In genomic region chr6:11592289-11592906, GRCh38 we compare ENCODE assay signal across 22 cellular contexts. TPM values are rescaled to one million over a fixed set of nuclear protein-coding genes. Genes with fewer than 3 reads are reported as not detected.
DNase-seq lines count a peak whose midpoint lies in the region; FAIRE-seq and TF ChIP-seq lines count a peak whose summit lies in the region.
"Had no signal": no experiment of that assay in that cellular context is flagged by ENCODE, and none has a peak within 500 bp of the region (broad histone marks: within the 10 kb centered on the region; RNA-seq: fewer than 3 reads in every experiment).

No MANE protein-coding gene starts in this region.

- no peak overlapping the region for H2BK12ac ChIP-seq in mesenchymal stem cell (ENCODE audit: low read length in 2 of 2)

- H2BK15ac ChIP-seq in mesenchymal stem cell (ENCODE audit: low read depth, poor library complexity, severe bottlenecking), result peak overlapping the region; percentile 13

- no peak overlapping the region for H2BK5ac ChIP-seq in mesenchymal stem cell (ENCODE audit: low read depth, low read length, poor library complexity, severe bottlenecking)

- peak overlapping the region; percentile 46 for H2AK5ac ChIP-seq in mesenchymal stem cell (ENCODE audit: low read length, severe bottlenecking)

- H3K36me3 ChIP-seq in mesenchymal stem cell (ENCODE audit: control insufficient read depth in 1 of 2, insufficient read depth in 2 of 2, low read depth in 1 of 2, low read length in 2 of 2), result no peaks in the 10 kb centered on the region
- no peaks in the 10 kb centered on the region for H3K36me3 ChIP-seq in skeletal muscle tissue (ENCODE audit: control insufficient read depth in 3 of 3, insufficient read depth in 3 of 3, low read length in 3 of 3)
- H3K36me3 ChIP-seq: upper lobe of right lung had no signal

- no peaks in the 10 kb centered on the region for H3K27me3 ChIP-seq in mesenchymal stem cell (ENCODE audit: control insufficient read depth in 1 of 2, insufficient read depth in 1 of 2, low read length in 2 of 2)
- no peaks in the 10 kb centered on the region for H3K27me3 ChIP-seq in skeletal muscle tissue (ENCODE audit: control insufficient read depth in 3 of 3, insufficient read depth in 3 of 3, low read length in 3 of 3)
- H3K27me3 ChIP-seq: upper lobe of right lung had no signal

- H3K4me3 ChIP-seq in fibroblast of villous mesenchyme (ENCODE audit: low read depth, low read length) (no peak overlapping the region), mesenchymal stem cell (ENCODE audit: insufficient read depth in 1 of 2, low read depth in 1 of 2, low read length in 2 of 2) (no peak overlapping the region), skeletal muscle tissue (ENCODE audit: low read length in 3 of 3) (no peak overlapping the region)
- H3K4me3 ChIP-seq: upper lobe of right lung had no signal

- H3K9me3 ChIP-seq in mesenchymal stem cell (ENCODE audit: control insufficient read depth, low read length), result no peaks in the 10 kb centered on the region
- no peaks in the 10 kb centered on the region for H3K9me3 ChIP-seq in skeletal muscle tissue (ENCODE audit: control insufficient read depth in 3 of 3, low read length in 3 of 3)
- H3K9me3 ChIP-seq: upper lobe of right lung had no signal

- H4K8ac ChIP-seq in mesenchymal stem cell (ENCODE audit: low read length), result peak overlapping the region; percentile 61

- H4K91ac ChIP-seq in mesenchymal stem cell (ENCODE audit: low read length), result no peak overlapping the region

- H3K4ac ChIP-seq in mesenchymal stem cell (ENCODE audit: low read depth in 1 of 2, low read length in 2 of 2), result no peak overlapping the region

- no peak for TF ChIP-seq CTCF in fibroblast of villous mesenchyme (IDR thresholded peaks at IDR 0.05; ENCODE audit: insufficient read depth, low read depth, low read length)

- H3K79me1 ChIP-seq in mesenchymal stem cell (replicated peaks; ENCODE audit: low read length, poor library complexity, severe bottlenecking), result peaks cover 10% of the 10 kb centered on the region

- H2AFZ ChIP-seq in mesenchymal stem cell (ENCODE audit: low read depth, low read length), result no peak overlapping the region

- H3K4me1 ChIP-seq in mesenchymal stem cell (ENCODE audit: control insufficient read depth, insufficient read depth, low read depth, low read length) (peaks cover 3% of the 10 kb centered on the region), skeletal muscle tissue (ENCODE audit: control insufficient read depth in 3 of 3, insufficient read depth in 3 of 3, low read length in 3 of 3) (peaks cover 0 to 7% (median 2%) of the 10 kb centered on the region in 3 donors)

- FAIRE-seq in RCC 7860 (lab: Jason Lieb, UNC), result no peak
- FAIRE-seq: GM18507, keratinocyte had no signal

- H3K4me2 ChIP-seq in mesenchymal stem cell (ENCODE audit: low read length, poor library complexity, severe bottlenecking), result no peak overlapping the region
- H3K4me2 ChIP-seq: KMS-11 had no signal

- H3K27ac ChIP-seq in mesenchymal stem cell (ENCODE audit: low read length, poor library complexity, severe bottlenecking) (no peak overlapping the region), skeletal muscle tissue (ENCODE audit: low read depth, low read length) (peak overlapping the region; percentile 36)
- H3K27ac ChIP-seq: KMS-11, upper lobe of right lung had no signal

- WGBS in mesenchymal stem cell, result 81% methylated on average over 8 of the region's 8 CpGs

- DNase-seq in NCI-H226, result peak; percentile 18
- DNase-seq in fibroblast of villous mesenchyme (ENCODE audit: low read depth), result peak; percentile 63
- DNase-seq in mesenchymal stem cell, result no peak
- no peak for DNase-seq in HPDE6-E6E7 (ENCODE audit: extremely low spot score)
- DNase-seq in activated naive CD4-positive, alpha-beta T cell (lab: John Stamatoyannopoulos, UW), result no peak
- no peak for DNase-seq in RCC 7860 (ENCODE audit: low spot score)
- no peak for DNase-seq in stimulated activated CD4-positive, alpha-beta T cell treated with anti-CD3 and anti-CD28 coated beads, Interleukin-12 subunit alpha, Interleukin-12 subunit beta, amount 100 ng/mL, for 4 hours
- DNase-seq: activated gamma-delta T cell treated with Interleukin-2 at 50 U/mL for 16 hours; amygdala; DND-41; effector memory CD4-positive, alpha-beta T cell; hypothalamus; NCI-H1092; NCI-H2107; NCI-H526 treated with DMSO at 0.1 percent for 48 hours; stimulated activated CD4-positive, alpha-beta T cell treated with anti-CD3 and anti-CD28 coated beads, Interleukin-1b, Interleukin-23, amount 100 ng/mL, for 48 hours; stimulated activated naive CD8-positive, alpha-beta T cell treated with anti-CD3 and anti-CD28 coated beads, Interleukin-15, amount 100 ng/mL, for 72 hours; upper lobe of right lung had no signal

- H3K18ac ChIP-seq in mesenchymal stem cell (ENCODE audit: low read depth in 1 of 2, low read length in 2 of 2), result peak overlapping the region in 1 of 2 experiments; percentile 34

- no peak overlapping the region for H3K23ac ChIP-seq in mesenchymal stem cell (ENCODE audit: low read length in 2 of 2)

- H2BK120ac ChIP-seq in mesenchymal stem cell (ENCODE audit: low read depth, low read length), result no peak overlapping the region

- peak overlapping the region in 1 of 2 experiments; percentile 55 for H3K14ac ChIP-seq in mesenchymal stem cell (ENCODE audit: low read length in 2 of 2)

- H3K9ac ChIP-seq in mesenchymal stem cell (ENCODE audit: low read length) (no peak overlapping the region), skeletal muscle tissue (ENCODE audit: low read depth in 1 of 3, low read length in 3 of 3) (peak overlapping the region in 1 of 3 donors; percentile 36)
- H3K9ac ChIP-seq: KMS-11 had no signal

RNA-seq across cellular contexts. Expression of gene TMEM170B, which starts 54.8 kb away (rescaled TPM):
- 2.3 and 2.6 TPM in 2 replicates for total RNA-seq in fibroblast of villous mesenchyme
- polyA plus RNA-seq in mesenchymal stem cell (2013, experiment 1 of 2), result 1.2 TPM
- polyA plus RNA-seq in mesenchymal stem cell (2013, experiment 2 of 2), result 1.3 TPM
- 6.3 TPM for total RNA-seq in skeletal muscle tissue

Comparison
In these comparisons a context has a peak if more than half of its experiments do, and no peak if none do; other contexts are left out.
1. DNase-seq: peak in NCI-H226 (single experiment) and fibroblast of villous mesenchyme (single experiment); none in mesenchymal stem cell (single experiment), HPDE6-E6E7 (single experiment), activated naive CD4-positive, alpha-beta T cell (0 of 4), RCC 7860 (single experiment) and stimulated activated CD4-positive, alpha-beta T cell treated with anti-CD3 and anti-CD28 coated beads, Interleukin-12 subunit alpha, Interleukin-12 subunit beta, amount 100 ng/mL, for 4 hours (single experiment).